Comparison of ENCODE assay signal across 19 cellular contexts in genomic region chr10:62270020-62270419, GRCh38. TPM values are rescaled to one million over a fixed set of nuclear protein-coding genes. Genes with fewer than 3 reads are reported as not detected.
DNase-seq lines count a peak whose midpoint lies in the region; ATAC-seq lines count a peak whose summit lies in the region.
"Had no signal": no experiment of that assay in that cellular context is flagged by ENCODE, and none has a peak within 500 bp of the region (broad histone marks: within the 10 kb centered on the region; RNA-seq: fewer than 3 reads in every experiment).

No MANE protein-coding gene starts in this region.

- H3K4me1 Mint-ChIP-seq in CD4-positive, alpha-beta memory T cell = peaks cover 6 to 19% (median 10%) of the 10 kb centered on the region in 4 donors
- peaks cover 11 to 18% (median 13%) of the 10 kb centered on the region in 3 donors for H3K4me1 Mint-ChIP-seq in T-cell
- H3K4me1 Mint-ChIP-seq in immature natural killer cell = peaks cover 7 to 14% of the 10 kb centered on the region in 2 donors
- H3K4me1 Mint-ChIP-seq in stimulated activated naive B cell treated with anti-CD40 and anti-IgM and Interleukin-4, amounts not matched to agents 10 μg/mL and 1 μg/mL and 100 μg/mL, for 72 hours = peaks cover 6 to 16% of the 10 kb centered on the region in 2 donors

- H3K27me3 ChIP-seq in CD4-positive, alpha-beta memory T cell (ENCODE audit: insufficient read depth, low read length) = peaks cover 10% of the 10 kb centered on the region
- H3K27me3 ChIP-seq: BLaER1, foreskin keratinocyte, tibial artery had no signal

- H3K4me3 Mint-ChIP-seq in CD4-positive, alpha-beta memory T cell = peak overlapping the region in 7 of 8 donors; percentile 16 to 88 (median 39)
- H3K4me3 Mint-ChIP-seq in T-cell (peak overlapping the region in 2 of 3 donors; percentile 25 to 92), immature natural killer cell (peak overlapping the region; percentile 1 to 93 (median 84))
- H3K4me3 Mint-ChIP-seq in stimulated activated naive B cell treated with anti-CD40 and anti-IgM and Interleukin-4, amounts not matched to agents 10 μg/mL and 1 μg/mL and 100 μg/mL, for 72 hours = peak overlapping the region in 1 of 2 donors; percentile 37

- peaks cover 3 to 4% of the 10 kb centered on the region in 2 donors for H3K27me3 Mint-ChIP-seq in CD4-positive, alpha-beta memory T cell
- peaks cover 3 to 25% of the 10 kb centered on the region in 2 donors for H3K27me3 Mint-ChIP-seq in T-cell
- peaks cover 0 to 5% (median 0%) of the 10 kb centered on the region in 3 donors for H3K27me3 Mint-ChIP-seq in immature natural killer cell (ENCODE audit: low read depth in 3 of 3)
- H3K27me3 Mint-ChIP-seq in stimulated activated naive B cell treated with anti-CD40 and anti-IgM and Interleukin-4, amounts not matched to agents 10 μg/mL and 1 μg/mL and 100 μg/mL, for 72 hours = peaks cover 6 to 12% of the 10 kb centered on the region in 2 donors

- H3K36me3 ChIP-seq in CD4-positive, alpha-beta memory T cell (ENCODE audit: insufficient read depth, low read length) = no peaks in the 10 kb centered on the region
- H3K36me3 ChIP-seq: adrenal gland, BLaER1, tibial artery had no signal

- CTCF ChIA-PET in CD4-positive, alpha-beta memory T cell (lab: Charles Lee; ENCODE audit: partially characterized antibody) = interaction anchor here (0.9 kb wide), 1 partner anchor 37 kb away, joined by 3 read pairs; no protein-coding TSS in a partner anchor
- CTCF ChIA-PET in T-cell (lab: Charles Lee) = no interaction called here

- ATAC-seq in T-cell (replicated peaks in 1 of 4) (no peak), GM21786 (IDR thresholded peaks at IDR 0.05; ENCODE audit: unreplicated experiment) (no peak)
- no peak for ATAC-seq in stimulated activated naive B cell treated with anti-CD40 and anti-IgM and Interleukin-4, amounts not matched to agents 10 μg/mL and 1 μg/mL and 100 μg/mL, for 72 hours (replicated peaks)
- ATAC-seq: foreskin keratinocyte, left cardiac atrium had no signal

- DNase-seq in DMS53 (lab: John Stamatoyannopoulos, UW) = peak; percentile 8
- no peak for DNase-seq in DMS53 treated with DMSO at 0.1 percent for 48 hours (lab: John Stamatoyannopoulos, UW; ENCODE audit: unreplicated experiment)
- DNase-seq in CD4-positive, alpha-beta memory T cell = no peak
- no peak for DNase-seq in T-cell
- DNase-seq in immature natural killer cell = no peak
- DNase-seq in NCI-H187 treated with DMSO at 0.1 percent for 48 hours (lab: John Stamatoyannopoulos, UW) = no peak
- DNase-seq in stimulated activated naive B cell treated with anti-CD40 and anti-IgM and Interleukin-4, amounts not matched to agents 10 μg/mL and 1 μg/mL and 100 μg/mL, for 72 hours = no peak
- DNase-seq: activated CD8-positive, alpha-beta memory T cell treated with anti-CD3 and anti-CD28 coated beads, Interleukin-2, amount 50 U/mL, for 48 hours; adrenal gland; DND-41; endodermal cell; foreskin keratinocyte; IMR-90; left cardiac atrium; NCI-H2171 treated with DMSO at 0.1 percent for 48 hours; SW 1271; tibial artery had no signal

- intact Hi-C loops in CD4-positive, alpha-beta memory T cell (cut with micrococcal nuclease) = no loop called here

- POLR2A ChIA-PET in CD4-positive, alpha-beta memory T cell (lab: Charles Lee; ENCODE audit: partially characterized antibody) = no interaction called here
- POLR2A ChIA-PET in T-cell (lab: Charles Lee) = interaction anchor here in 1 of 2 donors (0.7 kb wide), 1 partner anchor 263 kb away, joined by 3 read pairs; no protein-coding TSS in a partner anchor

- no peak overlapping the region for H3K4me3 ChIP-seq in CD4-positive, alpha-beta memory T cell (ENCODE audit: low read length in 2 of 2)
- H3K4me3 ChIP-seq: BLaER1 had no signal

- no peaks in the 10 kb centered on the region for H3K36me3 Mint-ChIP-seq in CD4-positive, alpha-beta memory T cell
- H3K36me3 Mint-ChIP-seq in T-cell (no peaks in the 10 kb centered on the region), immature natural killer cell (no peaks in the 10 kb centered on the region)
- no peaks in the 10 kb centered on the region for H3K36me3 Mint-ChIP-seq in stimulated activated naive B cell treated with anti-CD40 and anti-IgM and Interleukin-4, amounts not matched to agents 10 μg/mL and 1 μg/mL and 100 μg/mL, for 72 hours

- H3K27ac Mint-ChIP-seq in CD4-positive, alpha-beta memory T cell = no peak overlapping the region
- H3K27ac Mint-ChIP-seq in T-cell (no peak overlapping the region), immature natural killer cell (no peak overlapping the region)
- no peak overlapping the region for H3K27ac Mint-ChIP-seq in stimulated activated naive B cell treated with anti-CD40 and anti-IgM and Interleukin-4, amounts not matched to agents 10 μg/mL and 1 μg/mL and 100 μg/mL, for 72 hours
- H3K27ac Mint-ChIP-seq: endodermal cell had no signal

- no peaks in the 10 kb centered on the region for H3K9me3 ChIP-seq in CD4-positive, alpha-beta memory T cell (ENCODE audit: control insufficient read depth in 1 of 2, low read length in 2 of 2)
- H3K9me3 ChIP-seq: adrenal gland, BLaER1, tibial artery had no signal

- H3K4me1 ChIP-seq in CD4-positive, alpha-beta memory T cell (ENCODE audit: insufficient read depth, low read length) = peaks cover 16% of the 10 kb centered on the region
- H3K4me1 ChIP-seq: foreskin keratinocyte had no signal

- no peak overlapping the region for H3K27ac ChIP-seq in CD4-positive, alpha-beta memory T cell (ENCODE audit: low read depth, low read length)
- H3K27ac ChIP-seq: adrenal gland, BLaER1, foreskin keratinocyte, tibial artery had no signal

- H3K9me3 Mint-ChIP-seq in CD4-positive, alpha-beta memory T cell = no peaks in the 10 kb centered on the region
- no peaks in the 10 kb centered on the region for H3K9me3 Mint-ChIP-seq in T-cell
- H3K9me3 Mint-ChIP-seq in immature natural killer cell = peaks cover 0 to 2% (median 0%) of the 10 kb centered on the region in 6 donors
- H3K9me3 Mint-ChIP-seq in stimulated activated naive B cell treated with anti-CD40 and anti-IgM and Interleukin-4, amounts not matched to agents 10 μg/mL and 1 μg/mL and 100 μg/mL, for 72 hours = no peaks in the 10 kb centered on the region
- H3K9me3 Mint-ChIP-seq: endodermal cell had no signal

RNA-seq across cellular contexts. Expression of gene RTKN2, which starts 1.4 kb away (rescaled TPM):
- total RNA-seq in CD4-positive, alpha-beta memory T cell = 10 to 100 TPM; 11.0 to 12.2 TPM
- polyA plus RNA-seq in CD4-positive, alpha-beta memory T cell = 1 to 10 TPM; 3.2 to 5.4 TPM
- 10 to 100 TPM in 4 of 5 donors, 1 to 10 TPM in 1; 9.0 to 15.5 (median 12.4) TPM for total RNA-seq in T-cell
- under 1 TPM in 2 of 3 donors, not detected in 1; 0.16 to 0.46 TPM for polyA plus RNA-seq in immature natural killer cell
